ENCODE assay signal across 23 cellular contexts in genomic region chr4:159871141-159871540, GRCh38.
"Had no signal": no experiment of that assay in that cellular context is flagged by ENCODE, and none has a peak within 500 bp of the region (broad histone marks: within the 10 kb centered on the region; RNA-seq: fewer than 3 reads in every experiment).

No MANE protein-coding gene starts in this region.

- H3K4me1 ChIP-seq: left ventricle myocardium inferior, prostate gland, right atrium auricular region, transverse colon, vagina had no signal

- H3K4me3 ChIP-seq: coronary artery, left ventricle myocardium inferior, prostate gland, right atrium auricular region, skin epidermis, transverse colon, vagina had no signal

- H3K27me3 ChIP-seq: right atrium auricular region, transverse colon, vagina had no signal

- H3K4me1 Mint-ChIP-seq: memory B cell, naive B cell, neural crest cell, T-cell had no signal

- H3K36me3 Mint-ChIP-seq: memory B cell, naive B cell, T-cell had no signal

- ATAC-seq: activated CD8-positive, alpha-beta T cell treated with anti-CD3 and anti-CD28 coated beads for 36 hours; T-cell had no signal

- H3K9me3 Mint-ChIP-seq: stimulated activated naive CD8-positive, alpha-beta T cell treated with anti-CD3 and anti-CD28 coated beads, Interleukin-15, Interleukin-2, amounts not matched to agents 100 ng/mL and 50 ng/mL, for 24 hours had no signal

- H3K27ac ChIP-seq: coronary artery, left ventricle myocardium inferior, prostate gland, right atrium auricular region, skin epidermis, transverse colon, vagina had no signal

- H3K27me3 Mint-ChIP-seq: activated CD8-positive, alpha-beta T cell treated with anti-CD3 and anti-CD28 coated beads for 36 hours; activated T-cell treated with anti-CD3 and anti-CD28 coated beads, Interleukin-2, amount 50 U/mL, for 24 hours; memory B cell; naive B cell; stimulated activated naive CD8-positive, alpha-beta T cell treated with anti-CD3 and anti-CD28 coated beads, Interleukin-15, Interleukin-2, amounts not matched to agents 100 ng/mL and 50 ng/mL, for 24 hours; T-cell had no signal

- H3K27ac Mint-ChIP-seq: activated CD8-positive, alpha-beta T cell treated with anti-CD3 and anti-CD28 coated beads for 36 hours; activated naive CD4-positive, alpha-beta T cell treated with anti-CD3 and anti-CD28 coated beads for 36 hours; activated T-cell treated with anti-CD3 and anti-CD28 coated beads, Interleukin-2, amount 50 U/mL, for 24 hours; activated T-helper 2 cell treated with anti-CD3 and anti-CD28 coated beads, Interferon-gamma antibody, Interleukin-2, Interleukin-4, amounts not matched to agents 10 μg/mL and 5 μg/mL and 100 μg/mL, durations not matched to agents 14 hours and 24 hours and 36 hours; memory B cell; naive B cell; stimulated activated naive CD8-positive, alpha-beta T cell treated with anti-CD3 and anti-CD28 coated beads, Interleukin-15, Interleukin-2, amounts not matched to agents 100 ng/mL and 50 ng/mL, for 24 hours; T-cell had no signal

- H3K4me3 Mint-ChIP-seq: activated CD8-positive, alpha-beta T cell treated with anti-CD3 and anti-CD28 coated beads for 36 hours; activated naive CD4-positive, alpha-beta T cell treated with anti-CD3 and anti-CD28 coated beads for 36 hours; activated T-cell treated with anti-CD3 and anti-CD28 coated beads, Interleukin-2, amount 50 U/mL, for 24 hours; memory B cell; naive B cell; neural crest cell; stimulated activated naive CD8-positive, alpha-beta T cell treated with anti-CD3 and anti-CD28 coated beads, Interleukin-15, Interleukin-2, amounts not matched to agents 100 ng/mL and 50 ng/mL, for 24 hours; T-cell had no signal

- H3K9me3 ChIP-seq: prostate gland, transverse colon, vagina had no signal

- H3K36me3 ChIP-seq: left ventricle myocardium inferior, prostate gland, right atrium auricular region, transverse colon, vagina had no signal

- DNase-seq: activated CD4-positive, alpha-beta T cell treated with anti-CD3 and anti-CD28 coated beads for 48 hours; activated CD4-positive, CD25-positive, alpha-beta regulatory T cell; activated CD8-positive, alpha-beta T cell treated with anti-CD3 and anti-CD28 coated beads for 36 hours; activated naive CD4-positive, alpha-beta T cell treated with anti-CD3 and anti-CD28 coated beads for 36 hours; activated T-cell treated with anti-CD3 and anti-CD28 coated beads, Interleukin-2, amount 50 U/mL, for 24 hours; aorta; central memory CD4-positive, alpha-beta T cell; head of caudate nucleus; kidney; left ventricle myocardium inferior; naive B cell; stimulated activated CD4-positive, alpha-beta T cell treated with anti-CD3 and anti-CD28 coated beads, Interleukin-2, amount 100 ng/mL, for 48 hours; T-cell; transverse colon had no signal
